1 cellular context compared by ENCODE assay signal in genomic region chr1:15848143-15848928, GRCh38.
A peak's percentile ranks its signal among the peaks of the same experiment; 100 is the strongest.
TF ChIP-seq lines count a peak whose summit lies in the region.

No MANE protein-coding gene starts in this region.

TF ChIP-seq in GM12878, 131 proteins besides CTCF, POLR2A, EP300 and RAD21:
- no peak for TF ChIP-seq PKNOX1 (IDR thresholded peaks at IDR 0.05)
- TF ChIP-seq SMAD5 (IDR thresholded peaks at IDR 0.05; ENCODE audit: low read depth) = no peak
- TF ChIP-seq CBX3 (IDR thresholded peaks at IDR 0.05; ENCODE audit: borderline replicate concordance, low read depth) = no peak
- no peak for TF ChIP-seq CBX5 (IDR thresholded peaks at IDR 0.05; ENCODE audit: low read depth)
- TF ChIP-seq BACH1 (IDR thresholded peaks at IDR 0.05; ENCODE audit: borderline replicate concordance) = peak; percentile 45; the same call in 1 of the 2 replicates
- peak; percentile 34; the same call in 1 of the 2 replicates for TF ChIP-seq RB1 (IDR thresholded peaks at IDR 0.05; ENCODE audit: borderline replicate concordance)
- peak; percentile 36 for TF ChIP-seq NR2F1 (conservative IDR thresholded peaks at IDR 0.05)
- TF ChIP-seq WRNIP1 (IDR thresholded peaks at IDR 0.05; ENCODE audit: borderline replicate concordance, low read depth, low read length) = no peak
- no peak for TF ChIP-seq SUPT20H (IDR thresholded peaks at IDR 0.05; ENCODE audit: borderline replicate concordance, control insufficient read depth, low read depth, low read length)
- TF ChIP-seq SREBF2 (IDR thresholded peaks at IDR 0.05; ENCODE audit: low read length) = no peak
- TF ChIP-seq MLLT1 (IDR thresholded peaks at IDR 0.05) = 0 out of 2 replicates have a peak, but pooled peaks have one; percentile 59
- peak; percentile 60 for TF ChIP-seq NKRF (conservative IDR thresholded peaks at IDR 0.05)
- 0 out of 4 replicates have a peak, but pooled peaks of 1 of the 2 experiments have one; percentile 8 for TF ChIP-seq BHLHE40 (IDR thresholded peaks at IDR 0.05; ENCODE audit: borderline replicate concordance in 1 of 2, low read depth in 2 of 2, low read length in 1 of 2)
- peak; percentile 85 for TF ChIP-seq GATAD2B (conservative IDR thresholded peaks at IDR 0.05; ENCODE audit: low read depth)
- peak; percentile 57; the same call in 1 of the 2 replicates for TF ChIP-seq IKZF1 (conservative IDR thresholded peaks at IDR 0.05)
- TF ChIP-seq YY1 (IDR thresholded peaks at IDR 0.05; ENCODE audit: low read depth, low read length) = 0 out of 2 replicates have a peak, but pooled peaks have one; percentile 39
- TF ChIP-seq LARP7 (IDR thresholded peaks at IDR 0.05) = peak; percentile 63
- TF ChIP-seq TAF1 (IDR thresholded peaks at IDR 0.05; ENCODE audit: borderline replicate concordance, low read depth, low read length) = no peak
- TF ChIP-seq RUNX3 (IDR thresholded peaks at IDR 0.05; ENCODE audit: low read length) = peak; percentile 29
